11 cellular contexts compared by ENCODE assay signal in genomic region chr17:17269926-17270773, GRCh38. TPM values are rescaled to one million over a fixed set of nuclear protein-coding genes. Genes with fewer than 3 reads are reported as not detected.
DNase-seq lines count a peak whose midpoint lies in the region; ATAC-seq and TF ChIP-seq lines count a peak whose summit lies in the region.
"Had no signal": no experiment of that assay in that cellular context is flagged by ENCODE, and none has a peak within 500 bp of the region (broad histone marks: within the 10 kb centered on the region; RNA-seq: fewer than 3 reads in every experiment).

No MANE protein-coding gene starts in this region.

- no peaks in the 10 kb centered on the region; the same call in 1 of the 2 replicates for H3F3A ChIP-seq in Loucy (ENCODE audit: low read depth)

- TF ChIP-seq CTCF in DND-41 (IDR thresholded peaks at IDR 0.05; ENCODE audit: borderline replicate concordance, extremely low read depth, low read length, poor library complexity, severe bottlenecking) (peak; percentile 41), Loucy (conservative IDR thresholded peaks at IDR 0.05; ENCODE audit: low read length) (peak; percentile 61), mucosa of descending colon (IDR thresholded peaks at IDR 0.05) (peak; percentile 13), thyroid gland (IDR thresholded peaks at IDR 0.05) (peak in 1 of 6 experiments; percentile 6)

- no peak for ATAC-seq in DND-41 (ENCODE audit: insufficient read depth, low read depth)
- no peak for ATAC-seq in mucosa of descending colon

- H3K36me3 ChIP-seq in DND-41 (ENCODE audit: insufficient read depth, low read length) (peaks cover 94% of the 10 kb centered on the region), Loucy (ENCODE audit: insufficient read depth, low read length) (peaks cover 81% of the 10 kb centered on the region), mucosa of descending colon (ENCODE audit: low read depth) (no peaks in the 10 kb centered on the region), thyroid gland (peaks cover 58 to 66% of the 10 kb centered on the region in 2 donors)

- no peaks in the 10 kb centered on the region for H3K27me3 ChIP-seq in DND-41 (ENCODE audit: insufficient read depth, low read length, poor library complexity)
- no peaks in the 10 kb centered on the region for H3K27me3 ChIP-seq in Loucy (ENCODE audit: insufficient read depth, low read length, poor library complexity, severe bottlenecking)
- no peaks in the 10 kb centered on the region for H3K27me3 ChIP-seq in thyroid gland
- H3K27me3 ChIP-seq: adrenal gland, right atrium auricular region had no signal

- H3K79me2 ChIP-seq in DND-41 (ENCODE audit: insufficient read depth, low read length): peaks cover 53% of the 10 kb centered on the region
- H3K79me2 ChIP-seq in Loucy (ENCODE audit: insufficient read depth, low read length): peaks cover 27% of the 10 kb centered on the region; the same call in 1 of the 2 replicates

- H3K4me1 ChIP-seq in DND-41 (ENCODE audit: insufficient read depth, low read length): no peaks in the 10 kb centered on the region
- H3K4me1 ChIP-seq in Loucy (ENCODE audit: insufficient read depth, low read length, poor library complexity, severe bottlenecking): no peaks in the 10 kb centered on the region
- H3K4me1 ChIP-seq in mucosa of descending colon (ENCODE audit: low read depth): no peaks in the 10 kb centered on the region
- no peaks in the 10 kb centered on the region for H3K4me1 ChIP-seq in thyroid gland
- H3K4me1 ChIP-seq: right atrium auricular region had no signal

- H3K9ac ChIP-seq in DND-41 (ENCODE audit: low read depth, low read length) (no peak overlapping the region), Loucy (ENCODE audit: low read depth, low read length, poor library complexity, severe bottlenecking) (no peak overlapping the region)

- peak; percentile 28 for DNase-seq in DND-41
- DNase-seq in activated naive CD4-positive, alpha-beta T cell treated with anti-CD3 and anti-CD28 coated beads, Interleukin-2, amount 50 U/mL, for 16 hours: peak; percentile 23
- peak in 2 of 3 donors; percentile 26 to 31 for DNase-seq in mucosa of descending colon
- no peak for DNase-seq in thyroid gland
- no peak for DNase-seq in HK-2 (ENCODE audit: unreplicated experiment)
- DNase-seq in NCI-H1048 (lab: John Stamatoyannopoulos, UW): no peak
- DNase-seq in HuH-7.5 (ENCODE audit: low spot score): no peak
- DNase-seq: NCI-H1417 treated with DMSO at 0.1 percent for 48 hours had no signal

- 89 to 92% methylated on average over 9 of the region's 9 CpGs for WGBS in thyroid gland, 2 donors

- H4K20me1 ChIP-seq in DND-41 (ENCODE audit: insufficient read depth, low read length) (peaks cover 28% of the 10 kb centered on the region; the same call in 1 of the 2 replicates), Loucy (ENCODE audit: insufficient read depth, low read length, poor library complexity, severe bottlenecking) (peaks cover 23% of the 10 kb centered on the region)

- H3K9me2 ChIP-seq in Loucy (replicated peaks; ENCODE audit: low read depth, low read length): no peaks in the 10 kb centered on the region

- no peak overlapping the region for H3K4me2 ChIP-seq in DND-41 (ENCODE audit: insufficient read depth, low read length)
- no peak overlapping the region for H3K4me2 ChIP-seq in Loucy (ENCODE audit: low read depth, low read length, poor library complexity, severe bottlenecking)

- intact Hi-C loops in mucosa of descending colon (cut with DNase I, micrococcal nuclease) (no loop called here), thyroid gland (cut with DNase I) (no loop called here)

- no peak overlapping the region for H3K27ac ChIP-seq in DND-41 (ENCODE audit: low read length)
- no peak overlapping the region for H3K27ac ChIP-seq in thyroid gland
- H3K27ac ChIP-seq: adrenal gland, right atrium auricular region had no signal

- TF ChIP-seq POLR2A in thyroid gland (IDR thresholded peaks at IDR 0.05): no peak

- H3K4me3 ChIP-seq in DND-41 (ENCODE audit: low read depth in 1 of 2, low read length in 2 of 2): no peak overlapping the region
- H3K4me3 ChIP-seq in Loucy (ENCODE audit: low read length, poor library complexity, severe bottlenecking): no peak overlapping the region
- H3K4me3 ChIP-seq in mucosa of descending colon: no peak overlapping the region
- H3K4me3 ChIP-seq in thyroid gland (replicated peaks in 1 of 3): no peak overlapping the region
- H3K4me3 ChIP-seq: adrenal gland, right atrium auricular region had no signal

- H3K9me3 ChIP-seq in DND-41 (ENCODE audit: insufficient read depth, low read length, severe bottlenecking): no peaks in the 10 kb centered on the region
- no peaks in the 10 kb centered on the region for H3K9me3 ChIP-seq in Loucy (ENCODE audit: insufficient read depth, low read depth, low read length)
- no peaks in the 10 kb centered on the region for H3K9me3 ChIP-seq in mucosa of descending colon
- H3K9me3 ChIP-seq in thyroid gland: no peaks in the 10 kb centered on the region
- H3K9me3 ChIP-seq: adrenal gland, right atrium auricular region had no signal

- H2AFZ ChIP-seq in DND-41 (ENCODE audit: low read depth, low read length): no peak overlapping the region
- H2AFZ ChIP-seq in Loucy (ENCODE audit: low read length): no peak overlapping the region

RNA-seq across cellular contexts. Expression of gene COPS3, which starts 10.9 kb away (rescaled TPM):
- total RNA-seq in mucosa of descending colon: 10 to 100 TPM; 35.9 to 60.5 (median 42.2) TPM
- 10 to 100 TPM; 49.2 to 60.0 (median 57.9) TPM for total RNA-seq in thyroid gland

RNA-seq across cellular contexts. Expression of gene NT5M, which starts 33.0 kb away (rescaled TPM):
- 1 to 10 TPM; 1.7 to 4.5 (median 2.2) TPM for total RNA-seq in mucosa of descending colon
- total RNA-seq in thyroid gland: 1 to 10 TPM; 1.1 to 6.0 (median 2.8) TPM

RNA-seq across cellular contexts. Expression of gene FLCN, which starts 33.2 kb away (rescaled TPM):
- total RNA-seq in mucosa of descending colon (10 to 100 TPM; 52.8 to 64.5 (median 57.1) TPM), thyroid gland (10 to 100 TPM; 61.5 to 79.7 (median 68.2) TPM)

Comparison
In these comparisons a context has a peak if more than half of its experiments do, and no peak if none do; other contexts are left out.
1. DNase-seq: peak in DND-41 (single experiment), activated naive CD4-positive, alpha-beta T cell treated with anti-CD3 and anti-CD28 coated beads, Interleukin-2, amount 50 U/mL, for 16 hours (single experiment) and mucosa of descending colon (2 of 3); none in thyroid gland (0 of 2), HK-2 (single experiment), NCI-H1048 (single experiment) and HuH-7.5 (single experiment).